6 cellular contexts compared by ENCODE assay signal in the genomic region with DNA sequence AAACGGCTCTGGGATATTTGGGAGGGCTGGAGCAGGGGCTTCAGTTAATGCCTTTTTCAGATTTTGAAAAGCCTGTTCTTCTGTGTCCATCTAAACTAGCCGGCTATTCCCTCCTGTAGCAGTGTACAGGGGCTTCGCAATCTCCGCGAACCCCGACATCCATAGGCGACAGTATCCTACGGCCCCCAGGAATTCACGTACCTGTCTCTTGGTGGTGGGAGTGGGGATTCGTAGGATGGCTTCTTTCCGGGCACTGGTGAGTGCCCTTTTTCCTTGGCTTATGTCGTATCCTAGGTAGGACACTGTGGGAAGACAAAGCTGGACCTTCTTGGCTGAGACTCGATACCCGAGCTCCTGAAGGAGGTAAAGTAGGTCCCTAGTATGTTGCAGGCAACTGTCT.
"Had no signal": no experiment of that assay in that cellular context is flagged by ENCODE, and none has a peak within 500 bp of the region (broad histone marks: within the 10 kb centered on the region; RNA-seq: fewer than 3 reads in every experiment).

No MANE protein-coding gene starts in this region.

- H3K4me3 ChIP-seq: HAP-1 had no signal

- H3K9me3 ChIP-seq: HAP-1 had no signal

- H3K27ac ChIP-seq: HL-60 had no signal

- H3K36me3 ChIP-seq: HAP-1 had no signal

- ATAC-seq: HepG2 had no signal

- DNase-seq: GOT3, KBM-7 had no signal

- FAIRE-seq: H54, HepG2 had no signal
